In genomic region chr11:82089426-82089825, GRCh38 we compare ENCODE assay signal across 5 cellular contexts.
"Had no signal": no experiment of that assay in that cellular context is flagged by ENCODE, and none has a peak within 500 bp of the region (broad histone marks: within the 10 kb centered on the region; RNA-seq: fewer than 3 reads in every experiment).

No MANE protein-coding gene starts in this region.

- H3K27ac ChIP-seq: HL-60 had no signal

- H3K4me3 ChIP-seq: GM23338 had no signal

- DNase-seq: H9, HCEC 1CT, KBM-7 had no signal

- H3K4me2 ChIP-seq: GM23338 had no signal
